Comparison of ENCODE assay signal across 8 cellular contexts in genomic region chr7:100674441-100675407, GRCh38. TPM values are rescaled to one million over a fixed set of nuclear protein-coding genes. Genes with fewer than 3 reads are reported as not detected.
A peak's percentile ranks its signal among the peaks of the same experiment; 100 is the strongest.
DNase-seq lines count a peak whose midpoint lies in the region; ATAC-seq and TF ChIP-seq lines count a peak whose summit lies in the region.

No MANE protein-coding gene starts in this region.

- DNase-seq in activated CD4-positive, alpha-beta T cell treated with anti-CD3 and anti-CD28 coated beads, Interleukin-2, amount 10 ng/mL, durations not matched to agents 7 days and 5 days = no peak
- no peak for DNase-seq in activated CD4-positive, alpha-beta T cell treated with anti-CD3 and anti-CD28 coated beads, Interleukin-2, amount 50 U/mL, for 48 hours
- peak; percentile 41 for DNase-seq in SW480 (ENCODE audit: low spot score)
- DNase-seq in choroid plexus epithelial cell (ENCODE audit: low read depth) = peak; percentile 23
- peak; percentile 76 for DNase-seq in lower lobe of right lung
- DNase-seq in suprapubic skin (ENCODE audit: low spot score in 2 of 2) = peak in 1 of 2 donors; percentile 82
- DNase-seq in kidney glomerular epithelial cell (lab: John Stamatoyannopoulos, UW) = no peak
- DNase-seq in posterior vena cava (ENCODE audit: low spot score) = no peak

- no peaks in the 10 kb centered on the region for H3K27me3 ChIP-seq in lower lobe of right lung (ENCODE audit: low read depth)
- no peaks in the 10 kb centered on the region for H3K27me3 ChIP-seq in suprapubic skin

- peak in 1 of 2 donors; percentile 3 for ATAC-seq in lower lobe of right lung

- H3K9me3 ChIP-seq in lower lobe of right lung = no peaks in the 10 kb centered on the region
- H3K9me3 ChIP-seq in suprapubic skin = no peaks in the 10 kb centered on the region

- H3K27ac ChIP-seq in lower lobe of right lung (peak overlapping the region; percentile 98), suprapubic skin (peak overlapping the region; percentile 93)

- peaks cover 5% of the 10 kb centered on the region for H3K27me3 Mint-ChIP-seq in activated CD4-positive, alpha-beta T cell treated with anti-CD3 and anti-CD28 coated beads, Interleukin-2, amount 10 ng/mL, durations not matched to agents 7 days and 5 days

- 2% methylated on average over 18 of the region's 82 CpGs for WGBS in suprapubic skin

- H3K4me1 ChIP-seq in lower lobe of right lung (peaks cover 29% of the 10 kb centered on the region), suprapubic skin (peaks cover 42% of the 10 kb centered on the region)

- H3K36me3 Mint-ChIP-seq in activated CD4-positive, alpha-beta T cell treated with anti-CD3 and anti-CD28 coated beads, Interleukin-2, amount 10 ng/mL, durations not matched to agents 7 days and 5 days (ENCODE audit: low read depth) = peaks cover 24% of the 10 kb centered on the region

- POLR2A ChIA-PET in activated CD4-positive, alpha-beta T cell treated with anti-CD3 and anti-CD28 coated beads, Interleukin-2, amount 10 ng/mL, durations not matched to agents 7 days and 5 days (lab: Charles Lee) = no interaction called here

- TF ChIP-seq POLR2A in suprapubic skin (IDR thresholded peaks at IDR 0.05) = no peak

- TF ChIP-seq EP300 in suprapubic skin (IDR thresholded peaks at IDR 0.05) = no peak

- H3K27ac Mint-ChIP-seq in activated CD4-positive, alpha-beta T cell treated with anti-CD3 and anti-CD28 coated beads, Interleukin-2, amount 10 ng/mL, durations not matched to agents 7 days and 5 days = peak overlapping the region; percentile 95

- H3K36me3 ChIP-seq in lower lobe of right lung = peaks cover 35% of the 10 kb centered on the region
- peaks cover 33% of the 10 kb centered on the region for H3K36me3 ChIP-seq in suprapubic skin

- TF ChIP-seq CTCF in choroid plexus epithelial cell (conservative IDR thresholded peaks at IDR 0.05; ENCODE audit: low read depth, low read length) = no peak
- TF ChIP-seq CTCF in lower lobe of right lung (IDR thresholded peaks at IDR 0.05) = no peak
- no peak for TF ChIP-seq CTCF in suprapubic skin (IDR thresholded peaks at IDR 0.05)

- CTCF ChIA-PET in activated CD4-positive, alpha-beta T cell treated with anti-CD3 and anti-CD28 coated beads, Interleukin-2, amount 10 ng/mL, durations not matched to agents 7 days and 5 days (lab: Charles Lee) = interaction anchor here (1.1 to 2.8 kb wide), 2 partner anchors 15 to 31 kb away, joined by 3 to 11 read pairs; partner anchors contain the start of gene POP7

- no peaks in the 10 kb centered on the region for H3K9me3 Mint-ChIP-seq in activated CD4-positive, alpha-beta T cell treated with anti-CD3 and anti-CD28 coated beads, Interleukin-2, amount 10 ng/mL, durations not matched to agents 7 days and 5 days

- peaks cover 32% of the 10 kb centered on the region for H3K4me1 Mint-ChIP-seq in activated CD4-positive, alpha-beta T cell treated with anti-CD3 and anti-CD28 coated beads, Interleukin-2, amount 10 ng/mL, durations not matched to agents 7 days and 5 days

- intact Hi-C loops in lower lobe of right lung (cut with DNase I) = no loop called here
- intact Hi-C loops in posterior vena cava (cut with DNase I) = no loop called here

- H3K4me3 ChIP-seq in choroid plexus epithelial cell (ENCODE audit: low read depth, low read length) (peak overlapping the region; percentile 91), lower lobe of right lung (peak overlapping the region; percentile 95), suprapubic skin (peak overlapping the region; percentile 87)

- peak overlapping the region; percentile 97 for H3K4me3 Mint-ChIP-seq in activated CD4-positive, alpha-beta T cell treated with anti-CD3 and anti-CD28 coated beads, Interleukin-2, amount 10 ng/mL, durations not matched to agents 7 days and 5 days

RNA-seq across cellular contexts. Expression of gene GNB2, which starts 1.2 kb away (rescaled TPM):
- 100 to 1,000 TPM; 238 to 249 TPM for total RNA-seq in activated CD4-positive, alpha-beta T cell treated with anti-CD3 and anti-CD28 coated beads, Interleukin-2, amount 10 ng/mL, durations not matched to agents 7 days and 5 days
- total RNA-seq in lower lobe of right lung = 247 TPM
- total RNA-seq in suprapubic skin = 100 to 1,000 TPM; 228 to 311 (median 300) TPM
- 100 to 1,000 TPM; 173 to 199 TPM for total RNA-seq in posterior vena cava

RNA-seq across cellular contexts. Expression of gene ACTL6B, which starts 18.5 kb away (rescaled TPM):
- not detected for total RNA-seq in activated CD4-positive, alpha-beta T cell treated with anti-CD3 and anti-CD28 coated beads, Interleukin-2, amount 10 ng/mL, durations not matched to agents 7 days and 5 days
- total RNA-seq in lower lobe of right lung (not detected), suprapubic skin (not detected), posterior vena cava (not detected)

RNA-seq across cellular contexts. Expression of gene GIGYF1, which starts 19.3 kb away (rescaled TPM):
- total RNA-seq in activated CD4-positive, alpha-beta T cell treated with anti-CD3 and anti-CD28 coated beads, Interleukin-2, amount 10 ng/mL, durations not matched to agents 7 days and 5 days = 10 to 100 TPM; 48.7 to 55.5 TPM
- 53.4 TPM for total RNA-seq in lower lobe of right lung
- 10 to 100 TPM; 29.0 to 91.6 (median 40.7) TPM for total RNA-seq in suprapubic skin
- 10 to 100 TPM; 23.1 to 25.8 TPM for total RNA-seq in posterior vena cava

RNA-seq across cellular contexts. Expression of gene POP7, which starts 31.2 kb away (rescaled TPM):
- total RNA-seq in activated CD4-positive, alpha-beta T cell treated with anti-CD3 and anti-CD28 coated beads, Interleukin-2, amount 10 ng/mL, durations not matched to agents 7 days and 5 days = 10 to 100 TPM; 39.9 to 40.5 TPM
- 21.5 TPM for total RNA-seq in lower lobe of right lung
- 10 to 100 TPM; 39.4 to 55.8 (median 47.6) TPM for total RNA-seq in suprapubic skin
- total RNA-seq in posterior vena cava = 10 to 100 TPM; 17.1 to 23.0 TPM

RNA-seq across cellular contexts. Expression of gene TFR2, which starts 33.4 kb away (rescaled TPM):
- total RNA-seq in activated CD4-positive, alpha-beta T cell treated with anti-CD3 and anti-CD28 coated beads, Interleukin-2, amount 10 ng/mL, durations not matched to agents 7 days and 5 days = 1 to 10 TPM; 7.3 to 9.8 TPM
- total RNA-seq in lower lobe of right lung (0.35 TPM), suprapubic skin (1 to 10 TPM in 3 of 4 donors, under 1 TPM in 1; 0.81 to 3.9 (median 1.3) TPM), posterior vena cava (under 1 TPM; 0.57 to 0.83 TPM)

Comparison
In these comparisons a context has a peak if more than half of its experiments do, and no peak if none do; other contexts are left out.
1. DNase-seq: peak in SW480 (single experiment), choroid plexus epithelial cell (single experiment) and lower lobe of right lung (single experiment); none in activated CD4-positive, alpha-beta T cell treated with anti-CD3 and anti-CD28 coated beads, Interleukin-2, amount 10 ng/mL, durations not matched to agents 7 days and 5 days (single experiment), activated CD4-positive, alpha-beta T cell treated with anti-CD3 and anti-CD28 coated beads, Interleukin-2, amount 50 U/mL, for 48 hours (0 of 2), kidney glomerular epithelial cell (single experiment) and posterior vena cava (single experiment).
2. Peak in every context shown above with its lines, with median percentiles within 50 percentile points of each other: H3K4me3 ChIP-seq.